1 cellular context compared by ENCODE assay signal in genomic region chr5:134879456-134879855, GRCh38.
TF ChIP-seq lines count a peak whose summit lies in the region.

No MANE protein-coding gene starts in this region.

TF ChIP-seq in IMR-90, 13 proteins besides CTCF, POLR2A, EP300 and RAD21:
- TF ChIP-seq MXI1 (IDR thresholded peaks at IDR 0.05; ENCODE audit: borderline replicate concordance, low read depth, low read length): no peak
- TF ChIP-seq ELK1 (IDR thresholded peaks at IDR 0.05; ENCODE audit: borderline replicate concordance, low read depth, low read length): no peak
- no peak for TF ChIP-seq CHD1 (IDR thresholded peaks at IDR 0.05; ENCODE audit: low read depth, low read length)
- TF ChIP-seq BHLHE40 (IDR thresholded peaks at IDR 0.05; ENCODE audit: low read depth, low read length): no peak
- TF ChIP-seq MAFK (IDR thresholded peaks at IDR 0.05; ENCODE audit: low read depth, low read length): no peak
- no peak for TF ChIP-seq SMC3 (IDR thresholded peaks at IDR 0.05; ENCODE audit: low read depth, low read length)
- no peak for TF ChIP-seq FOS (IDR thresholded peaks at IDR 0.05; ENCODE audit: low read depth, low read length)
- TF ChIP-seq RCOR1 (IDR thresholded peaks at IDR 0.05; ENCODE audit: insufficient replicate concordance, low read length): no peak
- no peak for TF ChIP-seq USF2 (IDR thresholded peaks at IDR 0.05; ENCODE audit: low read depth, low read length)
- no peak for TF ChIP-seq MAZ (IDR thresholded peaks at IDR 0.05; ENCODE audit: borderline replicate concordance, low read depth, low read length)
- no peak for TF ChIP-seq RFX5 (IDR thresholded peaks at IDR 0.05; ENCODE audit: low read depth, low read length)
